In genomic region chr7:23106491-23106800, GRCh38 we compare ENCODE assay signal across 1 cellular context.
TF ChIP-seq lines count a peak whose summit lies in the region.

No MANE protein-coding gene starts in this region.

TF ChIP-seq in SK-N-SH treated with all-trans-retinoic acid at 6 μM for 48 hours, 23 proteins besides CTCF, POLR2A, EP300 and RAD21 (continued from another document):
- TF ChIP-seq ESRRG (CRISPR knock-in tag; IDR thresholded peaks at IDR 0.05), result no peak
- TF ChIP-seq ZFP30 (CRISPR knock-in tag; IDR thresholded peaks at IDR 0.05), result no peak
- no peak for TF ChIP-seq CSDC2 (CRISPR knock-in tag; IDR thresholded peaks at IDR 0.05)
- no peak for TF ChIP-seq OSR1 (CRISPR knock-in tag; IDR thresholded peaks at IDR 0.05)
- no peak for TF ChIP-seq BACH2 (CRISPR knock-in tag; IDR thresholded peaks at IDR 0.05; ENCODE audit: borderline replicate concordance)
- TF ChIP-seq CSRNP3 (CRISPR knock-in tag; IDR thresholded peaks at IDR 0.05), result no peak
- TF ChIP-seq ZNF565 (CRISPR knock-in tag; conservative IDR thresholded peaks at IDR 0.05; ENCODE audit: low read depth), result no peak
- TF ChIP-seq ZFP3 (CRISPR knock-in tag; IDR thresholded peaks at IDR 0.05), result no peak
- no peak for TF ChIP-seq GLIS3 (CRISPR knock-in tag; IDR thresholded peaks at IDR 0.05)
- no peak for TF ChIP-seq RARB (CRISPR knock-in tag; IDR thresholded peaks at IDR 0.05)
TF ChIP-seq in SK-N-SH treated with all-trans-retinoic acid at 6 μM for 48 hours: peak in this region for 0.
